ENCODE assay signal across 29 cellular contexts in the genomic region with DNA sequence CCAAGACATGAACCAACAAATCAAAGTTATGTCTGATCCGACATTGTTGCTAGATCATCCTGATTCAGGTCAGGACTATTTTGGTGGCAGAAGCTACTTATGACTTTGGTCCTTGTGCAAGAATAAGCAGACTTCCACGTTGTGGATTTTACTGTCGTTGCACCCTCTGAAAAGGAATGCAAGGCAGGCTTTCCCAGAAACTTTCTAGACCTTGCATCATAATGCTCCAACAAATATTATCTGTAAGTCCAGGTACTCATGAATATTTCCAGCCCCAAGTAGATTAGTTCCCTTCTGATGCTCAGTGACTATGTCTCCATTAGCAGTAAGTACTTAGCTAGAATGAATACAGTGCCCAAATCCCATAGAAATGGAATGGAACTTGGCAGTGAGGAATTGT.
"Had no signal": no experiment of that assay in that cellular context is flagged by ENCODE, and none has a peak within 500 bp of the region (broad histone marks: within the 10 kb centered on the region; RNA-seq: fewer than 3 reads in every experiment).

No MANE protein-coding gene starts in this region.

- ATAC-seq: activated CD8-positive, alpha-beta T cell treated with anti-CD3 and anti-CD28 coated beads for 36 hours; activated naive CD8-positive, alpha-beta T cell treated with anti-CD3 and anti-CD28 coated beads, Interleukin-2, amount 50 U/mL, for 24 hours; activated T-cell treated with anti-CD3 and anti-CD28 coated beads, Interleukin-2, amount 50 U/mL, for 4 hours had no signal

- H3K27me3 ChIP-seq: ascending aorta, cardiac muscle cell had no signal

- FAIRE-seq: bronchial epithelial cell, TTC549 had no signal

- DNase-seq: activated B cell treated with CpG ODN at 0.5 μM for 24 hours; activated CD4-positive, alpha-beta memory T cell treated with anti-CD3 and anti-CD28 coated beads for 36 hours; activated CD4-positive, alpha-beta T cell treated with anti-CD3 and anti-CD28 coated beads for 4 hours; activated CD4-positive, alpha-beta T cell treated with anti-CD3 and anti-CD28 coated beads, Interleukin-2, amount 10 ng/mL, durations not matched to agents 24 days and 14 days; activated CD4-positive, alpha-beta T cell treated with anti-CD3 and anti-CD28 coated beads, Interleukin-2, amount 50 U/mL, for 1 hour; activated CD4-positive, alpha-beta T cell treated with anti-CD3 and anti-CD28 coated beads, Interleukin-2, amount 50 U/mL, for 4 hours; activated CD4-positive, CD25-positive, alpha-beta regulatory T cell treated with anti-CD3 and anti-CD28 coated beads, Interleukin-2, amount 50 U/mL, for 72 hours; activated CD8-positive, alpha-beta memory T cell treated with anti-CD3 and anti-CD28 coated beads, Interleukin-2, amount 50 U/mL, for 4 hours; activated CD8-positive, alpha-beta T cell treated with anti-CD3 and anti-CD28 coated beads for 36 hours; activated effector memory CD4-positive, alpha-beta T cell treated with Interleukin-2 at 50 U/mL for 16 hours; activated gamma-delta T cell; activated naive CD4-positive, alpha-beta T cell treated with anti-CD3 and anti-CD28 coated beads, Interleukin-2, amount 10 ng/mL, durations not matched to agents 7 days and 5 days; activated naive CD4-positive, alpha-beta T cell treated with Interleukin-2 at 50 U/mL for 16 hours; activated naive CD8-positive, alpha-beta T cell treated with anti-CD3 and anti-CD28 coated beads, Interleukin-2, amount 10 ng/mL, durations not matched to agents 7 days and 5 days; activated naive CD8-positive, alpha-beta T cell treated with anti-CD3 and anti-CD28 coated beads, Interleukin-2, amount 50 U/mL, for 24 hours; activated T-cell treated with anti-CD3 and anti-CD28 coated beads for 4 hours; activated T-cell treated with anti-CD3 and anti-CD28 coated beads, Interleukin-2, amount 50 U/mL, for 1 hour; activated T-cell treated with anti-CD3 and anti-CD28 coated beads, Interleukin-2, amount 50 U/mL, for 4 hours; amygdala; anterior cingulate cortex; caudate nucleus; T-helper 1 cell; T-helper 2 cell; T-helper 9 cell had no signal

- H3K27ac ChIP-seq: ascending aorta, cardiac muscle cell, VCaP had no signal

- H3K4me1 ChIP-seq: ascending aorta had no signal

- H3K4me3 ChIP-seq: ascending aorta, cardiac muscle cell had no signal
